8 cellular contexts compared by ENCODE assay signal in genomic region chr4:55949480-55949802, GRCh38.
DNase-seq lines count a peak whose midpoint lies in the region; ATAC-seq, FAIRE-seq and TF ChIP-seq lines count a peak whose summit lies in the region.

No MANE protein-coding gene starts in this region.

- H3K27me3 ChIP-seq in layer of hippocampus (ENCODE audit: control insufficient read depth, insufficient read depth, low read length) (no peaks in the 10 kb centered on the region), tibial artery (no peaks in the 10 kb centered on the region)

- FAIRE-seq in HTR-8/SVneo (lab: Jason Lieb, UNC), result no peak

- no peak for ATAC-seq in activated naive CD8-positive, alpha-beta T cell treated with anti-CD3 and anti-CD28 coated beads, Interleukin-2, amount 50 U/mL, for 24 hours
- ATAC-seq in GM18520 (IDR thresholded peaks at IDR 0.05; ENCODE audit: unreplicated experiment), result no peak

- H3K27ac ChIP-seq in layer of hippocampus (ENCODE audit: low read depth, low read length), result peak overlapping the region; percentile 8
- H3K27ac ChIP-seq in tibial artery, result peak overlapping the region; percentile 74 to 81

- H3K4me3 Mint-ChIP-seq in activated T-cell treated with anti-CD3 and anti-CD28 coated beads, Interleukin-2, amount 50 U/mL, for 24 hours, result peak overlapping the region; percentile 86
- H3K4me3 Mint-ChIP-seq in activated naive CD8-positive, alpha-beta T cell treated with anti-CD3 and anti-CD28 coated beads, Interleukin-2, amount 50 U/mL, for 24 hours, result peak overlapping the region; percentile 83

- peak overlapping the region; percentile 74 to 85 for H3K4me3 ChIP-seq in tibial artery

- H3K4me1 Mint-ChIP-seq in activated T-cell treated with anti-CD3 and anti-CD28 coated beads, Interleukin-2, amount 50 U/mL, for 24 hours (ENCODE audit: low read depth), result peaks cover 47% of the 10 kb centered on the region
- peaks cover 43% of the 10 kb centered on the region for H3K4me1 Mint-ChIP-seq in activated naive CD8-positive, alpha-beta T cell treated with anti-CD3 and anti-CD28 coated beads, Interleukin-2, amount 50 U/mL, for 24 hours

- TF ChIP-seq CTCF in tibial artery (IDR thresholded peaks at IDR 0.05), result no peak

- no peak for DNase-seq in activated T-cell treated with anti-CD3 and anti-CD28 coated beads, Interleukin-2, amount 50 U/mL, for 24 hours
- no peak for DNase-seq in activated T-cell treated with anti-CD3 and anti-CD28 coated beads for 4 hours
- DNase-seq in activated naive CD8-positive, alpha-beta T cell treated with anti-CD3 and anti-CD28 coated beads, Interleukin-2, amount 50 U/mL, for 24 hours, result no peak
- no peak for DNase-seq in tibial artery
- no peak for DNase-seq in AG08395 (ENCODE audit: low spot score)
- DNase-seq in HTR-8/SVneo (ENCODE audit: insufficient read length, low spot score), result no peak

- peaks cover 33% of the 10 kb centered on the region for H3K36me3 Mint-ChIP-seq in activated T-cell treated with anti-CD3 and anti-CD28 coated beads, Interleukin-2, amount 50 U/mL, for 24 hours (ENCODE audit: low read depth)
- H3K36me3 Mint-ChIP-seq in activated naive CD8-positive, alpha-beta T cell treated with anti-CD3 and anti-CD28 coated beads, Interleukin-2, amount 50 U/mL, for 24 hours (ENCODE audit: low read depth), result peaks cover 13% of the 10 kb centered on the region

- H3K4me1 ChIP-seq in tibial artery, result peaks cover 0 to 25% (median 10%) of the 10 kb centered on the region in 4 donors

- no peaks in the 10 kb centered on the region for H3K9me3 Mint-ChIP-seq in activated T-cell treated with anti-CD3 and anti-CD28 coated beads, Interleukin-2, amount 50 U/mL, for 24 hours
- H3K9me3 Mint-ChIP-seq in activated naive CD8-positive, alpha-beta T cell treated with anti-CD3 and anti-CD28 coated beads, Interleukin-2, amount 50 U/mL, for 24 hours, result no peaks in the 10 kb centered on the region

- peaks cover 0 to 6% (median 3%) of the 10 kb centered on the region in 3 donors for H3K36me3 ChIP-seq in tibial artery

- no peaks in the 10 kb centered on the region for H3K9me3 ChIP-seq in tibial artery

- H3K27me3 Mint-ChIP-seq in activated T-cell treated with anti-CD3 and anti-CD28 coated beads, Interleukin-2, amount 50 U/mL, for 24 hours, result no peaks in the 10 kb centered on the region
- H3K27me3 Mint-ChIP-seq in activated naive CD8-positive, alpha-beta T cell treated with anti-CD3 and anti-CD28 coated beads, Interleukin-2, amount 50 U/mL, for 24 hours, result no peaks in the 10 kb centered on the region

- peak overlapping the region; percentile 87 for H3K27ac Mint-ChIP-seq in activated T-cell treated with anti-CD3 and anti-CD28 coated beads, Interleukin-2, amount 50 U/mL, for 24 hours
- H3K27ac Mint-ChIP-seq in activated naive CD8-positive, alpha-beta T cell treated with anti-CD3 and anti-CD28 coated beads, Interleukin-2, amount 50 U/mL, for 24 hours, result peak overlapping the region; percentile 90

- intact Hi-C loops in tibial artery (cut with DNase I; ENCODE audit: low total_unique reads), result no loop called here
